20 cellular contexts compared by ENCODE assay signal in the genomic region with DNA sequence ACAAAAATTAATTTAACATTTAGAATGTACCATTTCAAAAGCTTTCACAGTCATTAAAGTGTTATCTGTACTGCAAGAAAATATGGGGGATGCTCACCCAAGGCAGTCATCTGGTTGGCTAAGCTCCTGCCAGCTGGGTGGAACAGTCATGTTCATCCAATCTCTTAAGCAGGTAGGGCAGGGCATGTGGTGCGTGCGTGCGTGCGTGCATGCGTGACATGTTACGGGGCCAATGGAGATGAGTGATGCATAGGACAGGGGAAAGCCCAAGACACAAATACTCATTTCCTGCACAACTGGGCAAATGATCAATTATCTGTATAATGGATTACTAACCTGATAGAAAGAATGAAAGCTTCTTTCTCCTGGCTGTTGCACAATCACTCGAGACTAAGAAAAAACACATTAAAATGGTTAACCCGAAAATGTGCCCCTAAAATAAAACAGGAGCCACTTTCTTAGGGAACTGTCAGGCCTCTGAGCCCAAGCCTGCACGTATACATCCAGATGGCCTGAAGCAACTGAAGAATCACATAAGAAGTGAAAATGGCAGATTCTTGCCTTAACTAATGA.
A peak's percentile ranks its signal among the peaks of the same experiment; 100 is the strongest.
DNase-seq lines count a peak whose midpoint lies in the region; ATAC-seq and TF ChIP-seq lines count a peak whose summit lies in the region.
"Had no signal": no experiment of that assay in that cellular context is flagged by ENCODE, and none has a peak within 500 bp of the region (broad histone marks: within the 10 kb centered on the region; RNA-seq: fewer than 3 reads in every experiment).

No MANE protein-coding gene starts in this region.

- ATAC-seq in HG03175 (IDR thresholded peaks at IDR 0.05; ENCODE audit: unreplicated experiment) = peak; percentile 49
- peak; percentile 78 for ATAC-seq in activated B cell treated with CpG ODN at 0.5 μM for 24 hours (ENCODE audit: low read depth)
- peak; percentile 68 for ATAC-seq in memory B cell (ENCODE audit: low read depth)
- no peak for ATAC-seq in GM21390 (IDR thresholded peaks at IDR 0.05; ENCODE audit: unreplicated experiment)
- ATAC-seq: lower lobe of right lung; natural killer cell treated with Interleukin-12 subunit alpha and Interleukin-12 subunit beta and Interleukin-15 and Interleukin-18, amount 100 ng/mL, for 72 hours; stimulated activated naive CD8-positive, alpha-beta T cell treated with anti-CD3 and anti-CD28 coated beads, Interleukin-15, Interleukin-2, amounts not matched to agents 100 U/mL and 50 U/mL, for 24 hours; upper lobe of right lung had no signal

- no peak for TF ChIP-seq CTCF in activated B cell treated with CpG ODN at 0.5 μM for 24 hours (IDR thresholded peaks at IDR 0.05)

- H3K27me3 Mint-ChIP-seq in activated B cell treated with CpG ODN at 0.5 μM for 24 hours (no peaks in the 10 kb centered on the region), memory B cell (no peaks in the 10 kb centered on the region)
- H3K27me3 Mint-ChIP-seq: progenitor cell of endocrine pancreas had no signal

- H3K9me3 Mint-ChIP-seq in activated B cell treated with CpG ODN at 0.5 μM for 24 hours = no peaks in the 10 kb centered on the region
- H3K9me3 Mint-ChIP-seq in memory B cell = no peaks in the 10 kb centered on the region
- H3K9me3 Mint-ChIP-seq: CD14-positive monocyte; natural killer cell treated with Interleukin-12 subunit alpha and Interleukin-12 subunit beta and Interleukin-15 and Interleukin-18, amount 100 ng/mL, for 72 hours had no signal

- CTCF ChIA-PET in activated B cell treated with CpG ODN at 0.5 μM for 24 hours (lab: Charles Lee) = interaction anchor here (0.8 kb wide), 1 partner anchor 105 kb away, joined by 3 read pairs; a partner anchor contains a TSS

- H3K4me1 Mint-ChIP-seq in activated B cell treated with CpG ODN at 0.5 μM for 24 hours = peaks cover 5% of the 10 kb centered on the region
- H3K4me1 Mint-ChIP-seq in memory B cell = no peaks in the 10 kb centered on the region
- H3K4me1 Mint-ChIP-seq: CD14-positive monocyte had no signal

- H3K36me3 Mint-ChIP-seq in activated B cell treated with CpG ODN at 0.5 μM for 24 hours (ENCODE audit: low read depth) (peaks cover 12% of the 10 kb centered on the region), memory B cell (peaks cover 7% of the 10 kb centered on the region)
- H3K36me3 Mint-ChIP-seq: CD14-positive monocyte; natural killer cell treated with Interleukin-12 subunit alpha and Interleukin-12 subunit beta and Interleukin-15 and Interleukin-18, amount 100 ng/mL, for 72 hours had no signal

- H3K27ac Mint-ChIP-seq in activated B cell treated with CpG ODN at 0.5 μM for 24 hours = no peak overlapping the region
- no peak overlapping the region for H3K27ac Mint-ChIP-seq in memory B cell
- H3K27ac Mint-ChIP-seq: natural killer cell treated with Interleukin-12 subunit alpha and Interleukin-12 subunit beta and Interleukin-15 and Interleukin-18, amount 100 ng/mL, for 72 hours; progenitor cell of endocrine pancreas had no signal

- DNase-seq in DMS53 (lab: John Stamatoyannopoulos, UW) = peak; percentile 6
- no peak for DNase-seq in DMS53 treated with DMSO at 0.1 percent for 48 hours (lab: John Stamatoyannopoulos, UW; ENCODE audit: unreplicated experiment)
- no peak for DNase-seq in activated B cell treated with CpG ODN at 0.5 μM for 24 hours
- DNase-seq in memory B cell (ENCODE audit: low spot score in 2 of 2) = no peak
- no peak for DNase-seq in activated CD4-positive, CD25-positive, alpha-beta regulatory T cell (lab: John Stamatoyannopoulos, UW)
- no peak for DNase-seq in RKO (ENCODE audit: low spot score)
- DNase-seq: activated effector memory CD4-positive, alpha-beta T cell treated with anti-CD3 and anti-CD28 coated beads, Interleukin-2, amount 50 U/mL, for 16 hours; anterior cingulate cortex; DMS79 treated with DMSO at 0.1 percent for 48 hours; foreskin melanocyte; lower lobe of right lung; NCI-H1436 treated with DMSO at 0.1 percent for 48 hours; NCI-H446 treated with DMSO at 0.1 percent for 48 hours; stimulated activated naive CD8-positive, alpha-beta T cell treated with anti-CD3 and anti-CD28 coated beads, Interleukin-15, Interleukin-2, amounts not matched to agents 100 U/mL and 50 U/mL, for 24 hours; upper lobe of right lung had no signal

- POLR2A ChIA-PET in activated B cell treated with CpG ODN at 0.5 μM for 24 hours (lab: Charles Lee) = interaction anchor here (0.5 kb wide), 1 partner anchor 422 kb away, joined by 6 read pairs; no protein-coding TSS in a partner anchor

- intact Hi-C loops in activated B cell treated with CpG ODN at 0.5 μM for 24 hours (cut with micrococcal nuclease) = loop anchor here (5.0 kb wide), 1 partner anchor 290 kb away; no protein-coding TSS in a partner anchor

- H3K4me3 Mint-ChIP-seq in activated B cell treated with CpG ODN at 0.5 μM for 24 hours (no peak overlapping the region), memory B cell (no peak overlapping the region)
- H3K4me3 Mint-ChIP-seq: CD14-positive monocyte; natural killer cell treated with Interleukin-12 subunit alpha and Interleukin-12 subunit beta and Interleukin-15 and Interleukin-18, amount 100 ng/mL, for 72 hours had no signal
